2 cellular contexts compared by ENCODE assay signal in the genomic region with DNA sequence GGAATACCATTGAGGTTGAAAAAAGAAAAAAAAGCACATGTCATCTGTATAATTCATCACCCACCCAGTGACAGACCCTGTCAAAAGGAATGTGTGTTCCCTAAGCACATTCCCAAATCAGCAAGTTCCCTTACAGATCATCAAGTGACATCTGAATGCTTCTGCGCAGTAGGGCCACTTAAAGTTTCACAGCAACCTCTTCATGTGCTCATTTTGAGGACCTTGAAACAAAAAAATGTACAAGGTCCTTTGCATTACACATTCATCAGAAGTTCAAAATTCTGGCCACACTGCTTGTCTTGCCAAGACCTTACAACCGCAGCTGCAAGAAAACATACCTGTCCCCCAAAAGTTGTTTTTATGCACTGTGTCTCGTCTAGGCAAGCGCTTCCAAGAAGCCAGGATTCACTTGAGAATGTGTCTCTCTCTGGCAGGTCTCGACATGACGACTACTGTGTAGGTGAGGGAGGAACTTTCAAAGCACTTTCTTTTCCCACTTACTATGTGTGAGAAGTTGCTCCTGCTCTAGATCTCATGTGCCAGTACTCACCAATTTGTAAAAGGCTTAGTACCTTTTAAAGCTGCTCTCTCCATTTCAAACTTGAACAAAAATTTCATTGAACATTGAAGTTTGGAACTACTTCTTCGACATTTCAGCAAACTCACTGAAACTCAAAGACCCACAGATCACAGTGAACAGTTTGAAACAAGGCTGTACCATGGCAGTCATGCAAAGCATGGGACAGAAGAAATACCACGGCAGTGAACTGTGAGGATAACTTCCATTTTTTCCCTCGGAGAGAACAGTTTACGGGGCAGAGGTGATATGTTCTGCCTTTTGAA.
TF ChIP-seq lines count a peak whose summit lies in the region.

No MANE protein-coding gene starts in this region.

TF ChIP-seq in HEK293T, 16 proteins besides CTCF, POLR2A, EP300 and RAD21:
- TF ChIP-seq ELF4 (IDR thresholded peaks at IDR 0.05) = no peak
- TF ChIP-seq NFRKB (IDR thresholded peaks at IDR 0.05) = no peak
- TF ChIP-seq, protein P1, sequence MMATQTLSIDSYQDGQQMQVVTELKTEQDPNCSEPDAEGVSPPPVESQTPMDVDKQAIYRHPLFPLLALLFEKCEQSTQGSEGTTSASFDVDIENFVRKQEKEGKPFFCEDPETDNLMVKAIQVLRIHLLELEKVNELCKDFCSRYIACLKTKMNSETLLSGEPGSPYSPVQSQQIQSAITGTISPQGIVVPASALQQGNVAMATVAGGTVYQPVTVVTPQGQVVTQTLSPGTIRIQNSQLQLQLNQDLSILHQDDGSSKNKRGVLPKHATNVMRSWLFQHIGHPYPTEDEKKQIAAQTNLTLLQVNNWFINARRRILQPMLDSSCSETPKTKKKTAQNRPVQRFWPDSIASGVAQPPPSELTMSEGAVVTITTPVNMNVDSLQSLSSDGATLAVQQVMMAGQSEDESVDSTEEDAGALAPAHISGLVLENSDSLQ (IDR thresholded peaks at IDR 0.05) = 0 out of 2 replicates have a peak, but pooled peaks have one; percentile 25

TF ChIP-seq in K562, 482 proteins besides CTCF, POLR2A, EP300 and RAD21 (continues in another document):
- TF ChIP-seq ZKSCAN1 (IDR thresholded peaks at IDR 0.05; ENCODE audit: low read depth, low read length) (peak; percentile 86), MTA1 (IDR thresholded peaks at IDR 0.05; ENCODE audit: borderline replicate concordance) (no peak), PPARD (CRISPR knock-in tag; IDR thresholded peaks at IDR 0.05) (no peak), C11orf30 (IDR thresholded peaks at IDR 0.05; ENCODE audit: low read depth) (no peak), KHSRP (IDR thresholded peaks at IDR 0.05) (no peak), MAZ (CRISPR knock-in tag; conservative IDR thresholded peaks at IDR 0.05 in 1 of 2, IDR thresholded peaks at IDR 0.05 in 1 of 2) (no peak), PHB2 (IDR thresholded peaks at IDR 0.05; ENCODE audit: low read depth) (no peak), NONO (IDR thresholded peaks at IDR 0.05; ENCODE audit: low read depth in 2 of 2, low read length in 1 of 2) (no peak), FOXK1 (CRISPR knock-in tag; IDR thresholded peaks at IDR 0.05; ENCODE audit: borderline replicate concordance) (0 out of 2 replicates have a peak, but pooled peaks have one; percentile 67), ZFP30 (CRISPR knock-in tag; IDR thresholded peaks at IDR 0.05; ENCODE audit: borderline replicate concordance) (no peak), ASH1L (IDR thresholded peaks at IDR 0.05; ENCODE audit: borderline replicate concordance, low read depth, partially characterized antibody) (no peak), EZH2 (IDR thresholded peaks at IDR 0.05; ENCODE audit: borderline replicate concordance, low read depth, low read length) (no peak), ZNF77 (CRISPR knock-in tag; IDR thresholded peaks at IDR 0.05) (no peak), ZNF695 (CRISPR knock-in tag; IDR thresholded peaks at IDR 0.05) (no peak), KDM5B (IDR thresholded peaks at IDR 0.05; ENCODE audit: insufficient replicate concordance, low read depth, low read length) (no peak), NCOA6 (IDR thresholded peaks at IDR 0.05) (no peak), CEBPG (CRISPR knock-in tag; IDR thresholded peaks at IDR 0.05) (no peak), CEBPG (tag; conservative IDR thresholded peaks at IDR 0.05 in 1 of 2, IDR thresholded peaks at IDR 0.05 in 1 of 2) (no peak), HNRNPH1 (optimal IDR thresholded peaks at IDR 0.05; ENCODE audit: low read depth, low read length) (no peak), MED1 (CRISPR knock-in tag; IDR thresholded peaks at IDR 0.05; ENCODE audit: borderline replicate concordance) (no peak), JUND (IDR thresholded peaks at IDR 0.05; ENCODE audit: borderline replicate concordance, low read depth, low read length) (no peak), JUND (tag; IDR thresholded peaks at IDR 0.05; ENCODE audit: borderline replicate concordance, low read depth, low read length) (no peak), FOXA1 (IDR thresholded peaks at IDR 0.05; ENCODE audit: borderline replicate concordance) (no peak), LCOR (CRISPR knock-in tag; IDR thresholded peaks at IDR 0.05) (no peak; the same call in none of the 2 replicates), EGR1 (conservative IDR thresholded peaks at IDR 0.05) (no peak), KAT7 (CRISPR knock-in tag; IDR thresholded peaks at IDR 0.05; ENCODE audit: borderline replicate concordance) (peak; percentile 65; the same call in 1 of the 2 replicates), ZNF431 (CRISPR knock-in tag; IDR thresholded peaks at IDR 0.05) (no peak; the same call in 1 of the 2 replicates), ETV1 (tag; conservative IDR thresholded peaks at IDR 0.05; ENCODE audit: low read depth) (no peak), TAL1 (IDR thresholded peaks at IDR 0.05) (no peak), ZNF282 (CRISPR knock-in tag; IDR thresholded peaks at IDR 0.05) (0 out of 2 replicates have a peak, but pooled peaks have one; percentile 18), ZNF143 (CRISPR knock-in tag; IDR thresholded peaks at IDR 0.05) (no peak), ILF3 (IDR thresholded peaks at IDR 0.05; ENCODE audit: borderline replicate concordance) (no peak), ZNF644 (tag; IDR thresholded peaks at IDR 0.05; ENCODE audit: low read depth) (no peak), TRIM24 (IDR thresholded peaks at IDR 0.05) (no peak), POLR2H (tag; IDR thresholded peaks at IDR 0.05; ENCODE audit: low read depth) (no peak), U2AF1 (optimal IDR thresholded peaks at IDR 0.05; ENCODE audit: low read depth, low read length) (no peak)
- TF ChIP-seq, protein P2, sequence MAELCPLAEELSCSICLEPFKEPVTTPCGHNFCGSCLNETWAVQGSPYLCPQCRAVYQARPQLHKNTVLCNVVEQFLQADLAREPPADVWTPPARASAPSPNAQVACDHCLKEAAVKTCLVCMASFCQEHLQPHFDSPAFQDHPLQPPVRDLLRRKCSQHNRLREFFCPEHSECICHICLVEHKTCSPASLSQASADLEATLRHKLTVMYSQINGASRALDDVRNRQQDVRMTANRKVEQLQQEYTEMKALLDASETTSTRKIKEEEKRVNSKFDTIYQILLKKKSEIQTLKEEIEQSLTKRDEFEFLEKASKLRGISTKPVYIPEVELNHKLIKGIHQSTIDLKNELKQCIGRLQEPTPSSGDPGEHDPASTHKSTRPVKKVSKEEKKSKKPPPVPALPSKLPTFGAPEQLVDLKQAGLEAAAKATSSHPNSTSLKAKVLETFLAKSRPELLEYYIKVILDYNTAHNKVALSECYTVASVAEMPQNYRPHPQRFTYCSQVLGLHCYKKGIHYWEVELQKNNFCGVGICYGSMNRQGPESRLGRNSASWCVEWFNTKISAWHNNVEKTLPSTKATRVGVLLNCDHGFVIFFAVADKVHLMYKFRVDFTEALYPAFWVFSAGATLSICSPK (IDR thresholded peaks at IDR 0.05; ENCODE audit: borderline replicate concordance) = no peak
- TF ChIP-seq, protein P3, sequence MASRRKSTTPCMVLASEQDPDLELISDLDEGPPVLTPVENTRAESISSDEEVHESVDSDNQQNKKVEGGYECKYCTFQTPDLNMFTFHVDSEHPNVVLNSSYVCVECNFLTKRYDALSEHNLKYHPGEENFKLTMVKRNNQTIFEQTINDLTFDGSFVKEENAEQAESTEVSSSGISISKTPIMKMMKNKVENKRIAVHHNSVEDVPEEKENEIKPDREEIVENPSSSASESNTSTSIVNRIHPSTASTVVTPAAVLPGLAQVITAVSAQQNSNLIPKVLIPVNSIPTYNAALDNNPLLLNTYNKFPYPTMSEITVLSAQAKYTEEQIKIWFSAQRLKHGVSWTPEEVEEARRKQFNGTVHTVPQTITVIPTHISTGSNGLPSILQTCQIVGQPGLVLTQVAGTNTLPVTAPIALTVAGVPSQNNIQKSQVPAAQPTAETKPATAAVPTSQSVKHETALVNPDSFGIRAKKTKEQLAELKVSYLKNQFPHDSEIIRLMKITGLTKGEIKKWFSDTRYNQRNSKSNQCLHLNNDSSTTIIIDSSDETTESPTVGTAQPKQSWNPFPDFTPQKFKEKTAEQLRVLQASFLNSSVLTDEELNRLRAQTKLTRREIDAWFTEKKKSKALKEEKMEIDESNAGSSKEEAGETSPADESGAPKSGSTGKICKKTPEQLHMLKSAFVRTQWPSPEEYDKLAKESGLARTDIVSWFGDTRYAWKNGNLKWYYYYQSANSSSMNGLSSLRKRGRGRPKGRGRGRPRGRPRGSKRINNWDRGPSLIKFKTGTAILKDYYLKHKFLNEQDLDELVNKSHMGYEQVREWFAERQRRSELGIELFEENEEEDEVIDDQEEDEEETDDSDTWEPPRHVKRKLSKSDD (conservative IDR thresholded peaks at IDR 0.05; ENCODE audit: low read length) = no peak
- TF ChIP-seq, protein P4, sequence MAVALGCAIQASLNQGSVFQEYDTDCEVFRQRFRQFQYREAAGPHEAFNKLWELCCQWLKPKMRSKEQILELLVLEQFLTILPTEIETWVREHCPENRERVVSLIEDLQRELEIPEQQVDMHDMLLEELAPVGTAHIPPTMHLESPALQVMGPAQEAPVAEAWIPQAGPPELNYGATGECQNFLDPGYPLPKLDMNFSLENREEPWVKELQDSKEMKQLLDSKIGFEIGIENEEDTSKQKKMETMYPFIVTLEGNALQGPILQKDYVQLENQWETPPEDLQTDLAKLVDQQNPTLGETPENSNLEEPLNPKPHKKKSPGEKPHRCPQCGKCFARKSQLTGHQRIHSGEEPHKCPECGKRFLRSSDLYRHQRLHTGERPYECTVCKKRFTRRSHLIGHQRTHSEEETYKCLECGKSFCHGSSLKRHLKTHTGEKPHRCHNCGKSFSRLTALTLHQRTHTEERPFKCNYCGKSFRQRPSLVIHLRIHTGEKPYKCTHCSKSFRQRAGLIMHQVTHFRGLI (CRISPR knock-in tag; IDR thresholded peaks at IDR 0.05) = no peak
- TF ChIP-seq, protein P5, sequence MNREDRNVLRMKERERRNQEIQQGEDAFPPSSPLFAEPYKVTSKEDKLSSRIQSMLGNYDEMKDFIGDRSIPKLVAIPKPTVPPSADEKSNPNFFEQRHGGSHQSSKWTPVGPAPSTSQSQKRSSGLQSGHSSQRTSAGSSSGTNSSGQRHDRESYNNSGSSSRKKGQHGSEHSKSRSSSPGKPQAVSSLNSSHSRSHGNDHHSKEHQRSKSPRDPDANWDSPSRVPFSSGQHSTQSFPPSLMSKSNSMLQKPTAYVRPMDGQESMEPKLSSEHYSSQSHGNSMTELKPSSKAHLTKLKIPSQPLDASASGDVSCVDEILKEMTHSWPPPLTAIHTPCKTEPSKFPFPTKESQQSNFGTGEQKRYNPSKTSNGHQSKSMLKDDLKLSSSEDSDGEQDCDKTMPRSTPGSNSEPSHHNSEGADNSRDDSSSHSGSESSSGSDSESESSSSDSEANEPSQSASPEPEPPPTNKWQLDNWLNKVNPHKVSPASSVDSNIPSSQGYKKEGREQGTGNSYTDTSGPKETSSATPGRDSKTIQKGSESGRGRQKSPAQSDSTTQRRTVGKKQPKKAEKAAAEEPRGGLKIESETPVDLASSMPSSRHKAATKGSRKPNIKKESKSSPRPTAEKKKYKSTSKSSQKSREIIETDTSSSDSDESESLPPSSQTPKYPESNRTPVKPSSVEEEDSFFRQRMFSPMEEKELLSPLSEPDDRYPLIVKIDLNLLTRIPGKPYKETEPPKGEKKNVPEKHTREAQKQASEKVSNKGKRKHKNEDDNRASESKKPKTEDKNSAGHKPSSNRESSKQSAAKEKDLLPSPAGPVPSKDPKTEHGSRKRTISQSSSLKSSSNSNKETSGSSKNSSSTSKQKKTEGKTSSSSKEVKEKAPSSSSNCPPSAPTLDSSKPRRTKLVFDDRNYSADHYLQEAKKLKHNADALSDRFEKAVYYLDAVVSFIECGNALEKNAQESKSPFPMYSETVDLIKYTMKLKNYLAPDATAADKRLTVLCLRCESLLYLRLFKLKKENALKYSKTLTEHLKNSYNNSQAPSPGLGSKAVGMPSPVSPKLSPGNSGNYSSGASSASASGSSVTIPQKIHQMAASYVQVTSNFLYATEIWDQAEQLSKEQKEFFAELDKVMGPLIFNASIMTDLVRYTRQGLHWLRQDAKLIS (CRISPR knock-in tag; IDR thresholded peaks at IDR 0.05) = peak; percentile 71; the same call in 1 of the 2 replicates
- TF ChIP-seq, protein P6, sequence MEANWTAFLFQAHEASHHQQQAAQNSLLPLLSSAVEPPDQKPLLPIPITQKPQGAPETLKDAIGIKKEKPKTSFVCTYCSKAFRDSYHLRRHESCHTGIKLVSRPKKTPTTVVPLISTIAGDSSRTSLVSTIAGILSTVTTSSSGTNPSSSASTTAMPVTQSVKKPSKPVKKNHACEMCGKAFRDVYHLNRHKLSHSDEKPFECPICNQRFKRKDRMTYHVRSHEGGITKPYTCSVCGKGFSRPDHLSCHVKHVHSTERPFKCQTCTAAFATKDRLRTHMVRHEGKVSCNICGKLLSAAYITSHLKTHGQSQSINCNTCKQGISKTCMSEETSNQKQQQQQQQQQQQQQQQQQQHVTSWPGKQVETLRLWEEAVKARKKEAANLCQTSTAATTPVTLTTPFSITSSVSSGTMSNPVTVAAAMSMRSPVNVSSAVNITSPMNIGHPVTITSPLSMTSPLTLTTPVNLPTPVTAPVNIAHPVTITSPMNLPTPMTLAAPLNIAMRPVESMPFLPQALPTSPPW (CRISPR knock-in tag; IDR thresholded peaks at IDR 0.05) = no peak
- TF ChIP-seq, protein P7, sequence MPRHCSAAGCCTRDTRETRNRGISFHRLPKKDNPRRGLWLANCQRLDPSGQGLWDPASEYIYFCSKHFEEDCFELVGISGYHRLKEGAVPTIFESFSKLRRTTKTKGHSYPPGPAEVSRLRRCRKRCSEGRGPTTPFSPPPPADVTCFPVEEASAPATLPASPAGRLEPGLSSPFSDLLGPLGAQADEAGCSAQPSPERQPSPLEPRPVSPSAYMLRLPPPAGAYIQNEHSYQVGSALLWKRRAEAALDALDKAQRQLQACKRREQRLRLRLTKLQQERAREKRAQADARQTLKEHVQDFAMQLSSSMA (CRISPR knock-in tag; IDR thresholded peaks at IDR 0.05) = no peak
- TF ChIP-seq, protein P8, sequence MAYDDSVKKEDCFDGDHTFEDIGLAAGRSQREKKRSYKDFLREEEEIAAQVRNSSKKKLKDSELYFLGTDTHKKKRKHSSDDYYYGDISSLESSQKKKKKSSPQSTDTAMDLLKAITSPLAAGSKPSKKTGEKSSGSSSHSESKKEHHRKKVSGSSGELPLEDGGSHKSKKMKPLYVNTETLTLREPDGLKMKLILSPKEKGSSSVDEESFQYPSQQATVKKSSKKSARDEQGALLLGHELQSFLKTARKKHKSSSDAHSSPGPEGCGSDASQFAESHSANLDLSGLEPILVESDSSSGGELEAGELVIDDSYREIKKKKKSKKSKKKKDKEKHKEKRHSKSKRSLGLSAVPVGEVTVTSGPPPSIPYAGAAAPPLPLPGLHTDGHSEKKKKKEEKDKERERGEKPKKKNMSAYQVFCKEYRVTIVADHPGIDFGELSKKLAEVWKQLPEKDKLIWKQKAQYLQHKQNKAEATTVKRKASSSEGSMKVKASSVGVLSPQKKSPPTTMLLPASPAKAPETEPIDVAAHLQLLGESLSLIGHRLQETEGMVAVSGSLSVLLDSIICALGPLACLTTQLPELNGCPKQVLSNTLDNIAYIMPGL (CRISPR knock-in tag; IDR thresholded peaks at IDR 0.05) = no peak
